Comparison of ENCODE assay signal across 12 cellular contexts in the genomic region with DNA sequence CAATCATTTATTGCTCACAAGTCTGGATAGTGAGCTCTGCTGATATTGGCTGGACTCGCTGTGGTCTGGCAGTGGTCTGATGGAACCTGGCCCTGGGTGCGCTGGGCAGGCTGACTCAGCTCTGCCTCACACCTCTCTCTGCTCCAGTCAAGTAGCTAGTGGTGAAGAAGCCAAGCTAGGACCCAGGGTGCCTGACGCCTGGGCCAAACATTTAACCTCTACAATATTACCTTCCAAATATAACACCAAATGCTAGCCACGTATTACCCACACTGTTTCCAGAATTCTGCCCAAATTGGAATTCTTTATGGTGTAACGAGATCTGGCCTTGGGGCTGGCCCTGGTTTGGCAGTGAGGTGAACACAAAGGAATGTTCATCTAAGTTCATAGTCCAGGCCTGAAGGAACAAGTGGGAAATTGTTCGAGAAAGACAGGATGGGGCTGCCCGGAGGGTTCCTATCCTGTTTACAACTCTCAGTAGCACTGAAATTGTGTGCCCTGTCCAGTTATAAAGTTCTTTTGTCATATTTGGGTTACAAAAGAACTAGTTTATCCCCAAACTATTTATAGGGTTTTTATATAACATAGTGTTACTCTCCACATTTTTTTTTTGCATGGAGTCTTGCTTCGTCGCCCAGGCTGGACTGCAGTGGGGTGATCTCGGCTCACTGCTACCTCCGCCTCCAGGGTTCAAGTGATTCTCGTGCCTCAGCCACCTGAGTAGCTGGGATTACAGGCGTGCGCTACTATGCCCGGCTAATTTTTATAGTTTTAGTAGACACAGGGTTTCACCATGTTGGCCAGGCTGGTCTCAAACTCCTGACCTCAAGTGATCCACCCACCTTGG. TPM values are rescaled to one million over a fixed set of nuclear protein-coding genes. Genes with fewer than 3 reads are reported as not detected.
DNase-seq lines count a peak whose midpoint lies in the region; ATAC-seq and TF ChIP-seq lines count a peak whose summit lies in the region.
"Had no signal": no experiment of that assay in that cellular context is flagged by ENCODE, and none has a peak within 500 bp of the region (broad histone marks: within the 10 kb centered on the region; RNA-seq: fewer than 3 reads in every experiment).

No MANE protein-coding gene starts in this region.

- peak; percentile 45 for DNase-seq in AG10803 (ENCODE audit: low read depth)
- DNase-seq in PC-3 = peak; percentile 74
- DNase-seq in neural crest cell (ENCODE audit: low read depth, low spot score) = no peak
- DNase-seq in AML-193 (lab: John Stamatoyannopoulos, UW) = no peak
- no peak for DNase-seq in hepatic stellate cell (ENCODE audit: low spot score)
- DNase-seq: activated CD4-positive, alpha-beta T cell treated with anti-CD3 and anti-CD28 coated beads, Interleukin-2, amount 50 U/mL, for 4 hours; stimulated activated CD4-positive, alpha-beta T cell treated with anti-CD3 and anti-CD28 coated beads, Interleukin-15, amount 100 ng/mL, for 24 hours had no signal

- H2AFZ ChIP-seq in PC-3 (ENCODE audit: low read length) = no peak overlapping the region

- H3K4me2 ChIP-seq in PC-3 (ENCODE audit: low read length) = peak overlapping the region; percentile 46

- H3K4me1 ChIP-seq in PC-3 (ENCODE audit: insufficient read depth, low read length) = peaks cover 14% of the 10 kb centered on the region

- no peak overlapping the region for H3K4me3 Mint-ChIP-seq in neural crest cell

- H3K27ac ChIP-seq in PC-3 (ENCODE audit: low read length) = 0 out of 2 replicates have a peak overlapping the region, but pooled peaks have one; percentile 0
- H3K27ac ChIP-seq: cardiac muscle cell had no signal

- H3K27me3 Mint-ChIP-seq in neural crest cell (ENCODE audit: low read depth) = peaks cover 5% of the 10 kb centered on the region

- H3K36me3 ChIP-seq in PC-3 (ENCODE audit: low read depth, low read length) = no peaks in the 10 kb centered on the region
- H3K36me3 ChIP-seq: cardiac muscle cell had no signal

- H3K9ac ChIP-seq in PC-3 (ENCODE audit: low read length) = no peak overlapping the region

- H3K27me3 ChIP-seq in PC-3 (ENCODE audit: low read length) = no peaks in the 10 kb centered on the region
- H3K27me3 ChIP-seq: cardiac muscle cell had no signal

- CTCF ChIA-PET in PC-3 (lab: Charles Lee) = interaction anchor here (0.6 to 1.0 kb wide), 2 partner anchors 53 to 244 kb away, joined by 3 to 4 read pairs; no protein-coding TSS in a partner anchor

- no TSS peak for BruUV-seq in PC-3 (replicated peaks; lab: Mats Ljungman, UMichigan)

- H3F3A ChIP-seq in PC-3 (ENCODE audit: low read length, unreplicated experiment) = no peaks in the 10 kb centered on the region

- intact Hi-C loops in PC-3 (cut with micrococcal nuclease) = no loop called here

- peaks cover 8% of the 10 kb centered on the region for H3K4me1 Mint-ChIP-seq in neural crest cell

- TF ChIP-seq CTCF in AG10803 (conservative IDR thresholded peaks at IDR 0.05; ENCODE audit: low read length) (no peak), PC-3 (conservative IDR thresholded peaks at IDR 0.05; ENCODE audit: low read depth, low read length) (no peak), neural crest cell (conservative IDR thresholded peaks at IDR 0.05) (no peak)

- no peak overlapping the region for H3K4me3 ChIP-seq in AG10803 (ENCODE audit: low read length)
- no peak overlapping the region for H3K4me3 ChIP-seq in PC-3 (ENCODE audit: low read length)
- H3K4me3 ChIP-seq: cardiac muscle cell had no signal

- POLR2A ChIA-PET in PC-3 (lab: Charles Lee; ENCODE audit: unreplicated experiment) = interaction anchor here (0.5 kb wide), 1 partner anchor 11 kb away, joined by 4 read pairs; no protein-coding TSS in a partner anchor

- peak; percentile 99 for ATAC-seq in PC-3
- peak; percentile 20 for ATAC-seq in esophagus mucosa
- no peak for ATAC-seq in GM21825 (IDR thresholded peaks at IDR 0.05; ENCODE audit: unreplicated experiment)
- no peak for ATAC-seq in HG03108 (IDR thresholded peaks at IDR 0.05; ENCODE audit: unreplicated experiment)

- H4K20me1 ChIP-seq in PC-3 (ENCODE audit: low read length) = no peaks in the 10 kb centered on the region

- H3K79me2 ChIP-seq in PC-3 (ENCODE audit: low read length) = no peaks in the 10 kb centered on the region

- peak overlapping the region; percentile 65 for H3K27ac Mint-ChIP-seq in neural crest cell (ENCODE audit: unreplicated experiment)

- H3K9me3 Mint-ChIP-seq in neural crest cell = no peaks in the 10 kb centered on the region

- peaks cover 11% of the 10 kb centered on the region; the same call in 1 of the 2 replicates for H3K9me3 ChIP-seq in PC-3 (ENCODE audit: low read length)

- H3K36me3 Mint-ChIP-seq in neural crest cell (ENCODE audit: low read depth) = no peaks in the 10 kb centered on the region

- no peaks in the 10 kb centered on the region for H3K9me2 ChIP-seq in PC-3 (replicated peaks; ENCODE audit: low read length)

RNA-seq across cellular contexts. Expression of a gene that starts 16.3 kb away (rescaled TPM):
- total RNA-seq in PC-3 (2014; rRNA removed) (0.18 TPM in 1 of 2 replicates, not detected in the other), esophagus mucosa (0.28 TPM), neural crest cell (0.27 TPM in 1 of 2 replicates, not detected in the other)
- total RNA-seq: cardiac muscle cell, urinary bladder had no signal

RNA-seq across cellular contexts. Expression of a gene that starts 32.7 kb away (rescaled TPM):
- not detected in 2 replicates for total RNA-seq in PC-3 (2014; rRNA removed)
- not detected for total RNA-seq in esophagus mucosa
- total RNA-seq in neural crest cell = not detected in 2 replicates
- total RNA-seq: cardiac muscle cell, urinary bladder had no signal

RNA-seq across cellular contexts. Expression of a gene that starts 58.8 kb away (rescaled TPM):
- total RNA-seq in PC-3 (2014; rRNA removed) = 11.1 and 13.9 TPM in 2 replicates
- total RNA-seq in esophagus mucosa = 13.9 TPM
- 8.9 and 10.4 TPM in 2 replicates for total RNA-seq in neural crest cell

Comparison
In these comparisons a context has a peak if more than half of its experiments do, and no peak if none do; other contexts are left out.
1. DNase-seq: peak in AG10803 (single experiment) and PC-3 (single experiment); none in neural crest cell (single experiment), AML-193 (0 of 2) and hepatic stellate cell (single experiment).
2. ATAC-seq: peak in PC-3 (single experiment) and esophagus mucosa (single experiment); none in GM21825 (single experiment) and HG03108 (single experiment).